Comparison of ENCODE assay signal across 13 cellular contexts in genomic region chr2:101999122-101999789, GRCh38. TPM values are rescaled to one million over a fixed set of nuclear protein-coding genes. Genes with fewer than 3 reads are reported as not detected.
A peak's percentile ranks its signal among the peaks of the same experiment; 100 is the strongest.
DNase-seq lines count a peak whose midpoint lies in the region; ATAC-seq and TF ChIP-seq lines count a peak whose summit lies in the region.
"Had no signal": no experiment of that assay in that cellular context is flagged by ENCODE, and none has a peak within 500 bp of the region (broad histone marks: within the 10 kb centered on the region; RNA-seq: fewer than 3 reads in every experiment).

No MANE protein-coding gene starts in this region.

- no peaks in the 10 kb centered on the region for H3K9me3 Mint-ChIP-seq in activated naive CD8-positive, alpha-beta T cell (ENCODE audit: low read depth)
- no peaks in the 10 kb centered on the region for H3K9me3 Mint-ChIP-seq in activated naive CD8-positive, alpha-beta T cell treated with anti-CD3 and anti-CD28 coated beads for 36 hours
- H3K9me3 Mint-ChIP-seq in stimulated activated naive CD8-positive, alpha-beta T cell treated with anti-CD3 and anti-CD28 coated beads, Interleukin-15, amount 100 ng/mL, for 72 hours: no peaks in the 10 kb centered on the region
- H3K9me3 Mint-ChIP-seq: naive thymus-derived CD4-positive, alpha-beta T cell had no signal

- no peaks in the 10 kb centered on the region for H3K36me3 ChIP-seq in OCI-LY3 (replicated peaks; ENCODE audit: low read depth, low read length)
- H3K36me3 ChIP-seq: cardiac muscle cell had no signal

- H3K27me3 ChIP-seq in OCI-LY3 (ENCODE audit: low read depth, low read length): no peaks in the 10 kb centered on the region
- H3K27me3 ChIP-seq: cardiac muscle cell had no signal

- H3K4me3 ChIP-seq in OCI-LY3 (ENCODE audit: low read length): peak overlapping the region; percentile 54
- H3K4me3 ChIP-seq: cardiac muscle cell had no signal

- peaks cover 11% of the 10 kb centered on the region for H3K4me1 Mint-ChIP-seq in activated naive CD8-positive, alpha-beta T cell (ENCODE audit: low read depth)
- H3K4me1 Mint-ChIP-seq in activated naive CD8-positive, alpha-beta T cell treated with anti-CD3 and anti-CD28 coated beads for 36 hours: peaks cover 5% of the 10 kb centered on the region
- peaks cover 7% of the 10 kb centered on the region for H3K4me1 Mint-ChIP-seq in stimulated activated naive CD8-positive, alpha-beta T cell treated with anti-CD3 and anti-CD28 coated beads, Interleukin-15, amount 100 ng/mL, for 72 hours

- H3K4me2 ChIP-seq in OCI-LY3 (ENCODE audit: low read length): peak overlapping the region; percentile 71

- H3K27ac ChIP-seq in OCI-LY3 (ENCODE audit: low read length): peak overlapping the region; percentile 59
- H3K27ac ChIP-seq: cardiac muscle cell had no signal

- no peak overlapping the region for H3K4me3 Mint-ChIP-seq in activated naive CD8-positive, alpha-beta T cell
- H3K4me3 Mint-ChIP-seq in activated naive CD8-positive, alpha-beta T cell treated with anti-CD3 and anti-CD28 coated beads for 36 hours: no peak overlapping the region
- no peak overlapping the region for H3K4me3 Mint-ChIP-seq in stimulated activated naive CD8-positive, alpha-beta T cell treated with anti-CD3 and anti-CD28 coated beads, Interleukin-15, amount 100 ng/mL, for 72 hours
- H3K4me3 Mint-ChIP-seq: naive thymus-derived CD4-positive, alpha-beta T cell had no signal

- peak overlapping the region; percentile 62 for H3K27ac Mint-ChIP-seq in activated naive CD8-positive, alpha-beta T cell
- no peak overlapping the region for H3K27ac Mint-ChIP-seq in activated naive CD8-positive, alpha-beta T cell treated with anti-CD3 and anti-CD28 coated beads for 36 hours
- H3K27ac Mint-ChIP-seq in stimulated activated naive CD8-positive, alpha-beta T cell treated with anti-CD3 and anti-CD28 coated beads, Interleukin-15, amount 100 ng/mL, for 72 hours: peak overlapping the region in 1 of 2 donors; percentile 1
- H3K27ac Mint-ChIP-seq: naive thymus-derived CD4-positive, alpha-beta T cell had no signal

- no peaks in the 10 kb centered on the region for H3K36me3 Mint-ChIP-seq in activated naive CD8-positive, alpha-beta T cell
- no peaks in the 10 kb centered on the region for H3K36me3 Mint-ChIP-seq in activated naive CD8-positive, alpha-beta T cell treated with anti-CD3 and anti-CD28 coated beads for 36 hours
- H3K36me3 Mint-ChIP-seq: naive thymus-derived CD4-positive, alpha-beta T cell had no signal

- H3K79me2 ChIP-seq in OCI-LY3 (ENCODE audit: low read length): peaks cover 11% of the 10 kb centered on the region

- no peak for TF ChIP-seq CTCF in OCI-LY3 (IDR thresholded peaks at IDR 0.05; ENCODE audit: low read depth, low read length)

- no peaks in the 10 kb centered on the region for H4K20me1 ChIP-seq in OCI-LY3 (ENCODE audit: insufficient read depth, low read length)

- H3K27me3 Mint-ChIP-seq in activated naive CD8-positive, alpha-beta T cell: no peaks in the 10 kb centered on the region
- H3K27me3 Mint-ChIP-seq in activated naive CD8-positive, alpha-beta T cell treated with anti-CD3 and anti-CD28 coated beads for 36 hours: peaks cover 3% of the 10 kb centered on the region
- H3K27me3 Mint-ChIP-seq in stimulated activated naive CD8-positive, alpha-beta T cell treated with anti-CD3 and anti-CD28 coated beads, Interleukin-15, amount 100 ng/mL, for 72 hours: no peaks in the 10 kb centered on the region

- peak overlapping the region; percentile 45 for H3K9ac ChIP-seq in OCI-LY3 (ENCODE audit: low read length)

- DNase-seq in activated naive CD8-positive, alpha-beta T cell treated with anti-CD3 and anti-CD28 coated beads for 36 hours: no peak
- peak in 1 of 2 donors; percentile 52 for DNase-seq in stimulated activated naive CD8-positive, alpha-beta T cell treated with anti-CD3 and anti-CD28 coated beads, Interleukin-15, amount 100 ng/mL, for 72 hours
- DNase-seq in DMS153 treated with DMSO at 0.1 percent for 48 hours (lab: John Stamatoyannopoulos, UW; ENCODE audit: unreplicated experiment): no peak
- DNase-seq in stimulated activated naive CD4-positive, alpha-beta T cell treated with Interleukin-2 at 50 U/mL for 16 hours (lab: John Stamatoyannopoulos, UW): no peak
- DNase-seq: glutamatergic neuron; naive thymus-derived CD4-positive, alpha-beta T cell; NCI-H510A; T-helper 9 cell had no signal

- ATAC-seq in esophagus mucosa: peak; percentile 25
- ATAC-seq in stimulated activated naive CD8-positive, alpha-beta T cell treated with anti-CD3 and anti-CD28 coated beads, Interleukin-15, amount 100 ng/mL, for 72 hours: peak; percentile 84
- no peak for ATAC-seq in HG03460 (IDR thresholded peaks at IDR 0.05; ENCODE audit: unreplicated experiment)
- ATAC-seq: naive thymus-derived CD4-positive, alpha-beta T cell had no signal

- H2AFZ ChIP-seq in OCI-LY3 (ENCODE audit: low read depth, low read length): peak overlapping the region; percentile 32; the same call in 1 of the 2 replicates

- H3K9me3 ChIP-seq in OCI-LY3 (ENCODE audit: insufficient read depth, low read length): no peaks in the 10 kb centered on the region

- H3K4me1 ChIP-seq in OCI-LY3 (ENCODE audit: low read length): peaks cover 54% of the 10 kb centered on the region

RNA-seq across cellular contexts. Expression of gene IL1R2, which starts 7.5 kb away (rescaled TPM):
- under 1 TPM; 0.21 to 0.28 TPM for total RNA-seq in activated naive CD8-positive, alpha-beta T cell treated with anti-CD3 and anti-CD28 coated beads for 36 hours
- total RNA-seq in esophagus mucosa: 19.0 TPM
- total RNA-seq: cardiac muscle cell had no signal

Comparison
In these comparisons a context has a peak if more than half of its experiments do, and no peak if none do; other contexts are left out.
1. RNA of gene IL1R2, which starts 7.5 kb away (total RNA-seq): 19.0 TPM in esophagus mucosa (single experiment); 0.21 to 0.28 TPM in activated naive CD8-positive, alpha-beta T cell treated with anti-CD3 and anti-CD28 coated beads for 36 hours; every median in the first group is over 10 times any median in the second.